Comparison of ENCODE assay signal across 9 cellular contexts in the genomic region with DNA sequence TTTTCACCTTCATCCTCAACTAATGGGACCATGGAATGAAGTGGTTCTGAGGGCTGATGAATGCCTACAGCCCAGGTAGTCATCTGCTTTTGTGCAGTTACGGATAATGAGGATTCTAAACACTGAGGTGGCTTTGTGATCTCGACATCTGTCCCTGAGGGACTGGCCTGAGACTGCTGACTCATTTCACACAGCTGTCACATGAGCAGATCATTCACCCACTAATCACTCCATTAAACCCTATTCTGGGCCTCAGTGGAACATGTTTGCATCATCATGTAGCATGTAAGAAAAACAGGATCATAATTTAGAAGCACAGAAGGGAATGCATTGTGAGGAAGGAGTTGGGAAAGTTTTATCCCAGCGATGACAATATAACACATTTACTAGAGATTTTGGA.
DNase-seq lines count a peak whose midpoint lies in the region; ATAC-seq and TF ChIP-seq lines count a peak whose summit lies in the region.
"Had no signal": no experiment of that assay in that cellular context is flagged by ENCODE, and none has a peak within 500 bp of the region (broad histone marks: within the 10 kb centered on the region; RNA-seq: fewer than 3 reads in every experiment).

No MANE protein-coding gene starts in this region.

- DNase-seq in progenitor cell of endocrine pancreas (ENCODE audit: low spot score, unreplicated experiment), result no peak
- DNase-seq in ascending aorta (ENCODE audit: low spot score in 2 of 2), result no peak
- DNase-seq in activated CD8-positive, alpha-beta memory T cell treated with anti-CD3 and anti-CD28 coated beads, Interleukin-2, amount 10 ng/mL, durations not matched to agents 7 days and 5 days, result no peak
- no peak for DNase-seq in effector memory CD4-positive, alpha-beta T cell
- DNase-seq: activated naive CD8-positive, alpha-beta T cell treated with anti-CD3 and anti-CD28 coated beads, Interleukin-2, amount 10 ng/mL, durations not matched to agents 7 days and 5 days; left colon had no signal

- no peak overlapping the region for H3K4me3 Mint-ChIP-seq in progenitor cell of endocrine pancreas (ENCODE audit: low read depth)
- H3K4me3 Mint-ChIP-seq in activated CD8-positive, alpha-beta memory T cell treated with anti-CD3 and anti-CD28 coated beads, Interleukin-2, amount 10 ng/mL, durations not matched to agents 7 days and 5 days, result no peak overlapping the region
- H3K4me3 Mint-ChIP-seq: activated naive CD8-positive, alpha-beta T cell treated with anti-CD3 and anti-CD28 coated beads, Interleukin-2, amount 10 ng/mL, durations not matched to agents 7 days and 5 days had no signal

- peak overlapping the region; percentile 44 for H3K27ac Mint-ChIP-seq in progenitor cell of endocrine pancreas
- H3K27ac Mint-ChIP-seq in activated CD8-positive, alpha-beta memory T cell treated with anti-CD3 and anti-CD28 coated beads, Interleukin-2, amount 10 ng/mL, durations not matched to agents 7 days and 5 days, result no peak overlapping the region
- H3K27ac Mint-ChIP-seq: activated naive CD8-positive, alpha-beta T cell treated with anti-CD3 and anti-CD28 coated beads, Interleukin-2, amount 10 ng/mL, durations not matched to agents 7 days and 5 days had no signal

- intact Hi-C loops in ascending aorta (cut with DNase I), result no loop called here

- H3K27me3 ChIP-seq in ascending aorta, result no peaks in the 10 kb centered on the region
- no peaks in the 10 kb centered on the region for H3K27me3 ChIP-seq in effector memory CD4-positive, alpha-beta T cell (replicated peaks; ENCODE audit: control insufficient read depth, insufficient read depth, low read length, poor library complexity, severe bottlenecking)

- no peak overlapping the region for H3K27ac ChIP-seq in ascending aorta
- H3K27ac ChIP-seq in effector memory CD4-positive, alpha-beta T cell (ENCODE audit: insufficient read depth, low read length, poor library complexity, severe bottlenecking), result no peak overlapping the region

- TF ChIP-seq CTCF in progenitor cell of endocrine pancreas (IDR thresholded peaks at IDR 0.05; ENCODE audit: unreplicated experiment) (no peak), ascending aorta (IDR thresholded peaks at IDR 0.05) (no peak)

- H3K4me3 ChIP-seq in ascending aorta, result no peak overlapping the region
- H3K4me3 ChIP-seq in effector memory CD4-positive, alpha-beta T cell (ENCODE audit: insufficient read depth, low read depth, low read length, poor library complexity, severe bottlenecking), result no peak overlapping the region

- H3K36me3 ChIP-seq in ascending aorta, result no peaks in the 10 kb centered on the region
- H3K36me3 ChIP-seq in effector memory CD4-positive, alpha-beta T cell (ENCODE audit: control insufficient read depth, insufficient read depth, low read length), result no peaks in the 10 kb centered on the region

- H3K9me3 Mint-ChIP-seq in progenitor cell of endocrine pancreas (ENCODE audit: low read depth), result peaks cover 3% of the 10 kb centered on the region
- peaks cover 7% of the 10 kb centered on the region for H3K9me3 Mint-ChIP-seq in activated CD8-positive, alpha-beta memory T cell treated with anti-CD3 and anti-CD28 coated beads, Interleukin-2, amount 10 ng/mL, durations not matched to agents 7 days and 5 days (ENCODE audit: low read depth)
- H3K9me3 Mint-ChIP-seq: activated naive CD8-positive, alpha-beta T cell treated with anti-CD3 and anti-CD28 coated beads, Interleukin-2, amount 10 ng/mL, durations not matched to agents 7 days and 5 days had no signal

- H3K27me3 Mint-ChIP-seq in progenitor cell of endocrine pancreas, result no peaks in the 10 kb centered on the region
- no peaks in the 10 kb centered on the region for H3K27me3 Mint-ChIP-seq in activated CD8-positive, alpha-beta memory T cell treated with anti-CD3 and anti-CD28 coated beads, Interleukin-2, amount 10 ng/mL, durations not matched to agents 7 days and 5 days
- H3K27me3 Mint-ChIP-seq: activated naive CD8-positive, alpha-beta T cell treated with anti-CD3 and anti-CD28 coated beads, Interleukin-2, amount 10 ng/mL, durations not matched to agents 7 days and 5 days had no signal

- H3K9me3 ChIP-seq in ascending aorta, result no peaks in the 10 kb centered on the region
- H3K9me3 ChIP-seq in effector memory CD4-positive, alpha-beta T cell (ENCODE audit: control insufficient read depth, low read length), result no peaks in the 10 kb centered on the region

- H3K4me1 ChIP-seq in ascending aorta, result no peaks in the 10 kb centered on the region
- no peaks in the 10 kb centered on the region for H3K4me1 ChIP-seq in effector memory CD4-positive, alpha-beta T cell (ENCODE audit: control insufficient read depth, insufficient read depth, low read length, poor library complexity, severe bottlenecking)

- H3K4me1 Mint-ChIP-seq in progenitor cell of endocrine pancreas (ENCODE audit: low read depth), result peaks cover 7% of the 10 kb centered on the region
- no peaks in the 10 kb centered on the region for H3K4me1 Mint-ChIP-seq in activated CD8-positive, alpha-beta memory T cell treated with anti-CD3 and anti-CD28 coated beads, Interleukin-2, amount 10 ng/mL, durations not matched to agents 7 days and 5 days
- H3K4me1 Mint-ChIP-seq: activated naive CD8-positive, alpha-beta T cell treated with anti-CD3 and anti-CD28 coated beads, Interleukin-2, amount 10 ng/mL, durations not matched to agents 7 days and 5 days had no signal

- ATAC-seq in GM19397 (IDR thresholded peaks at IDR 0.05; ENCODE audit: unreplicated experiment) (peak; percentile 91), HG02798 (IDR thresholded peaks at IDR 0.05; ENCODE audit: poor library complexity, unreplicated experiment) (peak; percentile 88), HG03575 (IDR thresholded peaks at IDR 0.05; ENCODE audit: extremely low read depth, insufficient number of reproducible peaks, low FRiP score, unreplicated experiment) (peak; percentile 86)
- no peak for ATAC-seq in activated CD8-positive, alpha-beta memory T cell treated with anti-CD3 and anti-CD28 coated beads, Interleukin-2, amount 10 ng/mL, durations not matched to agents 7 days and 5 days
- ATAC-seq: left colon had no signal

- CTCF ChIA-PET in activated CD8-positive, alpha-beta memory T cell treated with anti-CD3 and anti-CD28 coated beads, Interleukin-2, amount 10 ng/mL, durations not matched to agents 7 days and 5 days (lab: Charles Lee), result no interaction called here

- H3K36me3 Mint-ChIP-seq in progenitor cell of endocrine pancreas (ENCODE audit: insufficient read depth), result no peaks in the 10 kb centered on the region
- no peaks in the 10 kb centered on the region for H3K36me3 Mint-ChIP-seq in activated CD8-positive, alpha-beta memory T cell treated with anti-CD3 and anti-CD28 coated beads, Interleukin-2, amount 10 ng/mL, durations not matched to agents 7 days and 5 days
- H3K36me3 Mint-ChIP-seq: activated naive CD8-positive, alpha-beta T cell treated with anti-CD3 and anti-CD28 coated beads, Interleukin-2, amount 10 ng/mL, durations not matched to agents 7 days and 5 days had no signal
